In genomic region chr7:27159278-27160146, GRCh38 we compare ENCODE assay signal across 1 cellular context.
TF ChIP-seq lines count a peak whose summit lies in the region.

No MANE protein-coding gene starts in this region.

TF ChIP-seq in HEK293, 187 proteins besides CTCF, POLR2A, EP300 and RAD21 (continued from another document):
- peak; percentile 39; the same call in 1 of the 2 replicates for TF ChIP-seq PRDM6 (tag by site-specific recombination; IDR thresholded peaks at IDR 0.05)
- 0 out of 2 replicates have a peak, but pooled peaks have one; percentile 42 for TF ChIP-seq KLF10 (tag by site-specific recombination; IDR thresholded peaks at IDR 0.05)
- TF ChIP-seq ZXDB (tag by site-specific recombination; IDR thresholded peaks at IDR 0.05) = 0 out of 2 replicates have a peak, but pooled peaks have one; percentile 18
